In genomic region chr4:155785828-155786227, GRCh38 we compare ENCODE assay signal across 22 cellular contexts. TPM values are rescaled to one million over a fixed set of nuclear protein-coding genes. Genes with fewer than 3 reads are reported as not detected.
DNase-seq lines count a peak whose midpoint lies in the region; ATAC-seq, FAIRE-seq and TF ChIP-seq lines count a peak whose summit lies in the region.
"Had no signal": no experiment of that assay in that cellular context is flagged by ENCODE, and none has a peak within 500 bp of the region (broad histone marks: within the 10 kb centered on the region; RNA-seq: fewer than 3 reads in every experiment).

No MANE protein-coding gene starts in this region.

- H3K27me3 ChIP-seq in SK-N-SH (ENCODE audit: insufficient read depth) = no peaks in the 10 kb centered on the region
- H3K27me3 ChIP-seq in Karpas-422 (ENCODE audit: low read length) = no peaks in the 10 kb centered on the region
- H3K27me3 ChIP-seq: BLaER1 had no signal

- peaks cover 0 to 4% (median 3%) of the 10 kb centered on the region in 3 donors for H3K36me3 Mint-ChIP-seq in immature natural killer cell
- H3K36me3 Mint-ChIP-seq: CD14-positive monocyte; CD4-positive, alpha-beta memory T cell had no signal

- H3K36me3 ChIP-seq in SK-N-SH (replicated peaks in 1 of 2; ENCODE audit: control insufficient read depth in 1 of 2, insufficient read depth in 2 of 2, low read length in 1 of 2) (no peaks in the 10 kb centered on the region), Karpas-422 (ENCODE audit: insufficient read depth, low read length) (no peaks in the 10 kb centered on the region)
- H3K36me3 ChIP-seq: BLaER1 had no signal

- peak; percentile 91 for FAIRE-seq in islet of Langerhans (lab: Jason Lieb, UNC)
- FAIRE-seq: GM12891, GM18507, H54 had no signal

- H4K20me1 ChIP-seq in SK-N-SH (ENCODE audit: insufficient read depth) = no peaks in the 10 kb centered on the region
- H4K20me1 ChIP-seq in Karpas-422 (ENCODE audit: insufficient read depth, low read depth, low read length) = no peaks in the 10 kb centered on the region
- H4K20me1 ChIP-seq: BLaER1 had no signal

- TF ChIP-seq EP300 in SK-N-SH (IDR thresholded peaks at IDR 0.05; ENCODE audit: borderline replicate concordance in 1 of 2, low read depth in 1 of 2, low read length in 1 of 2) = no peak

- TF ChIP-seq CTCF in SK-N-SH (IDR thresholded peaks at IDR 0.05) = no peak

- H3K9me3 Mint-ChIP-seq in immature natural killer cell = no peaks in the 10 kb centered on the region
- H3K9me3 Mint-ChIP-seq: CD4-positive, alpha-beta memory T cell; GM23338 had no signal

- H3K9ac ChIP-seq in SK-N-SH (no peak overlapping the region), Karpas-422 (ENCODE audit: low read length) (no peak overlapping the region)
- H3K9ac ChIP-seq: BLaER1 had no signal

- 28% methylated on average over 1 of the region's 1 CpG for WGBS in SK-N-SH (ENCODE audit: low lambda C conversion rate)

- peaks cover 0 to 5% of the 10 kb centered on the region in 2 donors for H3K4me1 Mint-ChIP-seq in immature natural killer cell

- no peak for ATAC-seq in SK-N-SH treated with all-trans-retinoic acid at 6 μM for 48 hours
- ATAC-seq: GM23338 had no signal

- H3K4me2 ChIP-seq in SK-N-SH (no peak overlapping the region), Karpas-422 (ENCODE audit: low read depth, low read length, poor library complexity, severe bottlenecking) (no peak overlapping the region)
- H3K4me2 ChIP-seq: BLaER1, GM23338 had no signal

- TF ChIP-seq RAD21 in SK-N-SH (IDR thresholded peaks at IDR 0.05; ENCODE audit: low read length) = no peak

- H3K9me2 ChIP-seq in SK-N-SH (no peaks in the 10 kb centered on the region), Karpas-422 (replicated peaks; ENCODE audit: insufficient read depth, low read length) (no peaks in the 10 kb centered on the region)

- POLR2A ChIA-PET in SK-N-SH (lab: Yijun Ruan, JAX) = no interaction called here

- CTCF ChIA-PET in SK-N-SH (lab: Yijun Ruan, JAX) = interaction anchor here (0.7 to 1.8 kb wide), 5 partner anchors 31 to 979 kb away, joined by 3 to 27 read pairs (median 6); no protein-coding TSS in a partner anchor

- H3K4me1 ChIP-seq in SK-N-SH (ENCODE audit: control insufficient read depth in 1 of 2, insufficient read depth in 2 of 2, low read depth in 1 of 2, low read length in 1 of 2) = no peaks in the 10 kb centered on the region; a peak in 1 of 4 replicates
- peaks cover 83% of the 10 kb centered on the region for H3K4me1 ChIP-seq in Karpas-422 (ENCODE audit: low read length)

- H3K27ac ChIP-seq in SK-N-SH (ENCODE audit: low read depth in 2 of 2, low read length in 1 of 2) (no peak overlapping the region), Karpas-422 (ENCODE audit: low read length) (peak overlapping the region; percentile 76)
- H3K27ac ChIP-seq: BLaER1, HL-60 had no signal

- no peak overlapping the region for H2AFZ ChIP-seq in SK-N-SH (ENCODE audit: low read depth)
- no peak overlapping the region for H2AFZ ChIP-seq in Karpas-422 (ENCODE audit: low read length)
- H2AFZ ChIP-seq: GM23338 had no signal

- no peaks in the 10 kb centered on the region for H3K27me3 Mint-ChIP-seq in immature natural killer cell (ENCODE audit: low read depth in 3 of 3)

- H3K27ac Mint-ChIP-seq in immature natural killer cell = no peak overlapping the region
- H3K27ac Mint-ChIP-seq: CD14-positive monocyte; CD4-positive, alpha-beta memory T cell; GM23338 had no signal

- no peak for DNase-seq in SK-N-SH
- peak; percentile 69 for DNase-seq in Karpas-422
- DNase-seq in immature natural killer cell = no peak
- no peak for DNase-seq in activated effector memory CD4-positive, alpha-beta T cell treated with Interleukin-2 at 50 U/mL for 16 hours
- DNase-seq in glomerular visceral epithelial cell (ENCODE audit: extremely low spot score) = no peak
- DNase-seq: 8988T; CD4-positive, alpha-beta memory T cell; DMS153; DND-41; EL; HCEC 1CT; IMR-90 had no signal

- no peaks in the 10 kb centered on the region for H3F3A ChIP-seq in SK-N-SH (replicated peaks; ENCODE audit: insufficient read depth)

- H3K4me3 ChIP-seq in SK-N-SH (ENCODE audit: low read depth in 2 of 2, low read length in 1 of 2) (no peak overlapping the region), Karpas-422 (ENCODE audit: low read length) (no peak overlapping the region)
- H3K4me3 ChIP-seq: BLaER1, GM23338 had no signal

- H3K79me2 ChIP-seq in SK-N-SH (ENCODE audit: insufficient read depth) = no peaks in the 10 kb centered on the region
- H3K79me2 ChIP-seq in Karpas-422 (ENCODE audit: low read length) = no peaks in the 10 kb centered on the region

- H3K4me3 Mint-ChIP-seq in immature natural killer cell = no peak overlapping the region
- H3K4me3 Mint-ChIP-seq: CD14-positive monocyte; CD4-positive, alpha-beta memory T cell; GM23338 had no signal

- H3K9me3 ChIP-seq in SK-N-SH (no peaks in the 10 kb centered on the region), Karpas-422 (ENCODE audit: low read length) (no peaks in the 10 kb centered on the region)
- H3K9me3 ChIP-seq: BLaER1 had no signal

TF ChIP-seq in SK-N-SH treated with all-trans-retinoic acid at 6 μM for 48 hours, 23 proteins besides CTCF, POLR2A, EP300 and RAD21:
- no peak for TF ChIP-seq SNAI2 (CRISPR knock-in tag; IDR thresholded peaks at IDR 0.05)
- 0 out of 2 replicates have a peak, but pooled peaks have one; percentile 16 for TF ChIP-seq ISL1 (CRISPR knock-in tag; IDR thresholded peaks at IDR 0.05)

TF ChIP-seq in SK-N-SH, 30 proteins besides CTCF, POLR2A, EP300 and RAD21:
- TF ChIP-seq RXRA (IDR thresholded peaks at IDR 0.05; ENCODE audit: borderline replicate concordance, low read depth) (no peak), EZH2phosphoT487 (IDR thresholded peaks at IDR 0.05; ENCODE audit: borderline replicate concordance, low read depth) (no peak), RFX5 (IDR thresholded peaks at IDR 0.05; ENCODE audit: low read length) (no peak), FOXJ3 (CRISPR knock-in tag; IDR thresholded peaks at IDR 0.05) (no peak), TEAD4 (IDR thresholded peaks at IDR 0.05; ENCODE audit: borderline replicate concordance, insufficient read depth) (no peak), IRF3 (IDR thresholded peaks at IDR 0.05; ENCODE audit: low read depth, low read length) (no peak), JUND (IDR thresholded peaks at IDR 0.05) (no peak), YY1 (IDR thresholded peaks at IDR 0.05; ENCODE audit: low read depth) (no peak), PBX3 (IDR thresholded peaks at IDR 0.05) (no peak), NFIC (IDR thresholded peaks at IDR 0.05; ENCODE audit: borderline replicate concordance) (no peak)

RNA-seq across cellular contexts. Expression of gene GUCY1B1, which starts 27.0 kb away (rescaled TPM):
- polyA plus RNA-seq in SK-N-SH (2012; rRNA removed) (0.36 and 0.38 TPM in 2 replicates), immature natural killer cell (1 to 10 TPM; 4.0 to 7.8 (median 4.3) TPM)
- polyA plus RNA-seq in SK-N-SH (2012; cell fraction: cytosol; rRNA removed) = 0.51 and 0.54 TPM in 2 replicates
- 0.20 and 0.33 TPM in 2 replicates for polyA plus RNA-seq in SK-N-SH (2012; cell fraction: nucleus; rRNA removed)
- total RNA-seq in Karpas-422 (2014; rRNA removed; shearing (Covaris generic); ENCODE audit: low replicate concordance) = 0.47 and 3.2 TPM in 2 replicates
- total RNA-seq: A673; CD4-positive, alpha-beta memory T cell had no signal
- polyA plus RNA-seq: CD4-positive, alpha-beta memory T cell had no signal
